ENCODE assay signal across 21 cellular contexts in the genomic region with DNA sequence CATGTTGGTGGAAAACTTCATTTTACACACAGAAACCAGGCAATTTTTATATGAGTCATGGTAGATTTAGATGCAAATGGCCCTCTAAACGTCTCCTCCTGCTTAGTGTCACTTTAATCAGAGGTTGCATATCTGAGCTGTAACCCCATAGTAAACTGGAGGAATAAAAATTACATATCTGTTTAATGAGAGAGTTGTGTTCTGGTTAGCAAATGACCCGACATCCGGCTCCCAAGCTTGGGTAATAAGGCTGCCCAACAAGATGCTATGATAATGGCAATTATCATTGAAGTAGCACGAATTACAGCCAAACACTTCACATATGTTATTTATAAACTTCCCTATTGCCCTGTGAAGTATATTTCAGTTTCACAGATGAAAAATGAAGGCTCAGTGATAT. TPM values are rescaled to one million over a fixed set of nuclear protein-coding genes. Genes with fewer than 3 reads are reported as not detected.
DNase-seq lines count a peak whose midpoint lies in the region; ATAC-seq and TF ChIP-seq lines count a peak whose summit lies in the region.
"Had no signal": no experiment of that assay in that cellular context is flagged by ENCODE, and none has a peak within 500 bp of the region (broad histone marks: within the 10 kb centered on the region; RNA-seq: fewer than 3 reads in every experiment).

No MANE protein-coding gene starts in this region.

- CTCF ChIA-PET in PC-9 (lab: Charles Lee) (no interaction called here), T-cell (lab: Charles Lee) (no interaction called here)
- CTCF ChIA-PET in activated CD8-positive, alpha-beta T cell treated with anti-CD3 and anti-CD28 coated beads, Interleukin-2, amount 10 ng/mL, durations not matched to agents 7 days and 5 days (lab: Charles Lee) = no interaction called here

- no peaks in the 10 kb centered on the region for H3K4me1 Mint-ChIP-seq in activated T-cell treated with anti-CD3 and anti-CD28 coated beads, Interleukin-2, amount 50 U/mL, for 4 hours (ENCODE audit: low read depth)
- no peaks in the 10 kb centered on the region for H3K4me1 Mint-ChIP-seq in T-cell
- no peaks in the 10 kb centered on the region for H3K4me1 Mint-ChIP-seq in activated CD8-positive, alpha-beta T cell treated with anti-CD3 and anti-CD28 coated beads, Interleukin-2, amount 10 ng/mL, durations not matched to agents 7 days and 5 days (ENCODE audit: low read depth)

- TF ChIP-seq CTCF in AG10803 (conservative IDR thresholded peaks at IDR 0.05; ENCODE audit: low read length) (no peak), PC-9 (conservative IDR thresholded peaks at IDR 0.05) (no peak), osteoblast (IDR thresholded peaks at IDR 0.05; ENCODE audit: extremely low read depth, low read depth, low read length) (no peak)

- DNase-seq in AG10803 (ENCODE audit: low read depth) = peak; percentile 26
- DNase-seq in PC-9 = no peak
- peak; percentile 17 for DNase-seq in adipocyte (ENCODE audit: low read depth)
- no peak for DNase-seq in osteoblast (ENCODE audit: insufficient read length, low spot score, missing footprints)
- DNase-seq in activated T-cell treated with anti-CD3 and anti-CD28 coated beads, Interleukin-2, amount 50 U/mL, for 4 hours = no peak
- DNase-seq in T-cell = no peak
- no peak for DNase-seq in activated CD8-positive, alpha-beta T cell treated with anti-CD3 and anti-CD28 coated beads, Interleukin-2, amount 10 ng/mL, durations not matched to agents 7 days and 5 days
- DNase-seq in T-helper 2 cell = no peak
- DNase-seq: CD4-positive, alpha-beta T cell; COR-L47; DND-41; GOT3; IMR-90; NCI-H1105; NCI-H2029 treated with DMSO at 0.1 percent for 48 hours; NCI-H226; NCI-H510A treated with DMSO at 0.1 percent for 48 hours; NCI-H748 treated with DMSO at 0.1 percent for 48 hours had no signal

- H3K4me3 Mint-ChIP-seq in activated T-cell treated with anti-CD3 and anti-CD28 coated beads, Interleukin-2, amount 50 U/mL, for 4 hours = no peak overlapping the region
- no peak overlapping the region for H3K4me3 Mint-ChIP-seq in T-cell
- no peak overlapping the region for H3K4me3 Mint-ChIP-seq in activated CD8-positive, alpha-beta T cell treated with anti-CD3 and anti-CD28 coated beads, Interleukin-2, amount 10 ng/mL, durations not matched to agents 7 days and 5 days
- H3K4me3 Mint-ChIP-seq: CD4-positive, alpha-beta T cell had no signal

- H3K27me3 ChIP-seq in PC-9 (ENCODE audit: insufficient read depth, low read depth) (no peaks in the 10 kb centered on the region), adipocyte (replicated peaks; ENCODE audit: control insufficient read depth, insufficient read depth, low read length) (no peaks in the 10 kb centered on the region), osteoblast (ENCODE audit: insufficient read depth, low read length) (no peaks in the 10 kb centered on the region)
- H3K27me3 ChIP-seq: BLaER1 had no signal

- H4K20me1 ChIP-seq in PC-9 (ENCODE audit: insufficient read depth) (no peaks in the 10 kb centered on the region), osteoblast (ENCODE audit: insufficient read depth, low read length) (no peaks in the 10 kb centered on the region)
- H4K20me1 ChIP-seq: BLaER1 had no signal

- no peak for ATAC-seq in activated T-cell treated with anti-CD3 and anti-CD28 coated beads, Interleukin-2, amount 50 U/mL, for 4 hours
- no peak for ATAC-seq in T-cell (replicated peaks in 1 of 4)
- ATAC-seq in activated CD8-positive, alpha-beta T cell treated with anti-CD3 and anti-CD28 coated beads, Interleukin-2, amount 10 ng/mL, durations not matched to agents 7 days and 5 days = no peak

- H3K79me2 ChIP-seq in PC-9 (ENCODE audit: low read depth) (no peaks in the 10 kb centered on the region), osteoblast (ENCODE audit: insufficient read depth, low read length) (no peaks in the 10 kb centered on the region)

- BruUV-seq in PC-9 (replicated peaks; lab: Mats Ljungman, UMichigan) = no TSS peak

- H3K9me3 Mint-ChIP-seq in activated T-cell treated with anti-CD3 and anti-CD28 coated beads, Interleukin-2, amount 50 U/mL, for 4 hours = peaks cover 7% of the 10 kb centered on the region
- H3K9me3 Mint-ChIP-seq in T-cell = peaks cover 4 to 10% (median 6%) of the 10 kb centered on the region in 3 donors
- no peaks in the 10 kb centered on the region for H3K9me3 Mint-ChIP-seq in activated CD8-positive, alpha-beta T cell treated with anti-CD3 and anti-CD28 coated beads, Interleukin-2, amount 10 ng/mL, durations not matched to agents 7 days and 5 days (ENCODE audit: insufficient read depth)

- H3K4me2 ChIP-seq in PC-9 (no peak overlapping the region), osteoblast (ENCODE audit: insufficient read depth, low read length) (no peak overlapping the region)
- H3K4me2 ChIP-seq: BLaER1, KMS-11 had no signal

- H3K27me3 Mint-ChIP-seq in activated T-cell treated with anti-CD3 and anti-CD28 coated beads, Interleukin-2, amount 50 U/mL, for 4 hours (ENCODE audit: low read depth) = no peaks in the 10 kb centered on the region
- H3K27me3 Mint-ChIP-seq in T-cell = no peaks in the 10 kb centered on the region
- H3K27me3 Mint-ChIP-seq in activated CD8-positive, alpha-beta T cell treated with anti-CD3 and anti-CD28 coated beads, Interleukin-2, amount 10 ng/mL, durations not matched to agents 7 days and 5 days (ENCODE audit: low read depth) = no peaks in the 10 kb centered on the region
- H3K27me3 Mint-ChIP-seq: CD4-positive, alpha-beta T cell had no signal

- peaks cover 16% of the 10 kb centered on the region; the same call in 1 of the 2 replicates for H3F3A ChIP-seq in PC-9 (ENCODE audit: insufficient read depth, low read depth)

- H3K4me1 ChIP-seq in PC-9 (replicated peaks; ENCODE audit: insufficient read depth) (peaks cover 24% of the 10 kb centered on the region), adipocyte (ENCODE audit: control insufficient read depth, insufficient read depth, low read length) (peaks cover 24% of the 10 kb centered on the region), osteoblast (ENCODE audit: insufficient read depth, low read length) (peaks cover 27% of the 10 kb centered on the region)
- H3K4me1 ChIP-seq: BLaER1 had no signal

- H3K9me2 ChIP-seq in PC-9 (ENCODE audit: insufficient read depth) = no peaks in the 10 kb centered on the region

- H3K36me3 ChIP-seq in PC-9 (ENCODE audit: low read depth) (no peaks in the 10 kb centered on the region), adipocyte (ENCODE audit: control insufficient read depth, insufficient read depth, low read length, severe bottlenecking) (no peaks in the 10 kb centered on the region), osteoblast (ENCODE audit: insufficient read depth, low read length) (no peaks in the 10 kb centered on the region)
- H3K36me3 ChIP-seq: BLaER1 had no signal

- POLR2A ChIA-PET in PC-9 (lab: Charles Lee; ENCODE audit: unreplicated experiment) = no interaction called here
- POLR2A ChIA-PET in T-cell (lab: Charles Lee) = no interaction called here
- POLR2A ChIA-PET in activated CD8-positive, alpha-beta T cell treated with anti-CD3 and anti-CD28 coated beads, Interleukin-2, amount 10 ng/mL, durations not matched to agents 7 days and 5 days (lab: Charles Lee) = no interaction called here

- intact Hi-C loops in PC-9 (cut with micrococcal nuclease; ENCODE audit: unreplicated experiment) = loop anchor here (1.0 to 10.0 kb wide), 3 partner anchors 34 to 1606 kb away; a partner anchor contains a TSS

- no peak overlapping the region for H3K4me3 ChIP-seq in AG10803 (ENCODE audit: low read length)
- no peak overlapping the region for H3K4me3 ChIP-seq in PC-9
- no peak overlapping the region for H3K4me3 ChIP-seq in adipocyte (ENCODE audit: low read length)
- H3K4me3 ChIP-seq in osteoblast (ENCODE audit: insufficient read depth, low read length) = no peak overlapping the region
- H3K4me3 ChIP-seq: BLaER1 had no signal

- H3K27ac Mint-ChIP-seq in T-cell = no peak overlapping the region
- H3K27ac Mint-ChIP-seq in activated CD8-positive, alpha-beta T cell treated with anti-CD3 and anti-CD28 coated beads, Interleukin-2, amount 10 ng/mL, durations not matched to agents 7 days and 5 days = no peak overlapping the region
- H3K27ac Mint-ChIP-seq: CD4-positive, alpha-beta T cell had no signal

- peak overlapping the region; percentile 71 for H3K9ac ChIP-seq in adipocyte (ENCODE audit: low read length)
- H3K9ac ChIP-seq: BLaER1, KMS-11 had no signal

- H3K36me3 Mint-ChIP-seq in activated T-cell treated with anti-CD3 and anti-CD28 coated beads, Interleukin-2, amount 50 U/mL, for 4 hours (ENCODE audit: insufficient read depth) = no peaks in the 10 kb centered on the region
- no peaks in the 10 kb centered on the region for H3K36me3 Mint-ChIP-seq in T-cell
- no peaks in the 10 kb centered on the region for H3K36me3 Mint-ChIP-seq in activated CD8-positive, alpha-beta T cell treated with anti-CD3 and anti-CD28 coated beads, Interleukin-2, amount 10 ng/mL, durations not matched to agents 7 days and 5 days (ENCODE audit: low read depth)

- H3K27ac ChIP-seq in PC-9 (0 out of 2 replicates have a peak overlapping the region, but pooled peaks have one; percentile 16), osteoblast (ENCODE audit: low read depth, low read length) (peak overlapping the region; percentile 94)
- H3K27ac ChIP-seq: BLaER1, KMS-11, RWPE1 had no signal

- H2AFZ ChIP-seq in PC-9 = no peak overlapping the region
- H2AFZ ChIP-seq in osteoblast (ENCODE audit: low read length) = peak overlapping the region; percentile 13

- H3K9me3 ChIP-seq in PC-9 (ENCODE audit: insufficient read depth, low read depth) (no peaks in the 10 kb centered on the region), adipocyte (ENCODE audit: control insufficient read depth, low read length) (no peaks in the 10 kb centered on the region), osteoblast (ENCODE audit: low read depth, low read length) (no peaks in the 10 kb centered on the region)
- H3K9me3 ChIP-seq: BLaER1 had no signal

RNA-seq across cellular contexts. Expression of a gene that starts 10.6 kb away (rescaled TPM):
- total RNA-seq in PC-9 (2021) (15.6 and 16.8 TPM in 2 replicates), osteoblast (345 and 361 TPM in 2 replicates), T-cell (1 to 10 TPM in 3 of 5 donors, under 1 TPM in 2; 0.35 to 5.7 (median 1.2) TPM)
- under 1 TPM; 0.34 to 0.87 (median 0.51) TPM for total RNA-seq in activated T-cell treated with anti-CD3 and anti-CD28 coated beads, Interleukin-2, amount 50 U/mL, for 4 hours
- total RNA-seq in activated CD8-positive, alpha-beta T cell treated with anti-CD3 and anti-CD28 coated beads, Interleukin-2, amount 10 ng/mL, durations not matched to agents 7 days and 5 days = 1 to 10 TPM in 1 of 2 experiments, under 1 TPM in 1; 0.60 to 1.6 TPM

Comparison
In these comparisons a context has a peak if more than half of its experiments do, and no peak if none do; other contexts are left out.
1. DNase-seq: peak in AG10803 (single experiment) and adipocyte (single experiment); none in PC-9 (0 of 2), osteoblast (single experiment), activated T-cell treated with anti-CD3 and anti-CD28 coated beads, Interleukin-2, amount 50 U/mL, for 4 hours (single experiment), T-cell (0 of 34), activated CD8-positive, alpha-beta T cell treated with anti-CD3 and anti-CD28 coated beads, Interleukin-2, amount 10 ng/mL, durations not matched to agents 7 days and 5 days (single experiment) and T-helper 2 cell (0 of 5).
2. RNA of a gene that starts 10.6 kb away (total RNA-seq): 345 to 361 TPM in osteoblast; 15.6 to 16.8 TPM in PC-9, 0.60 to 1.6 TPM in activated CD8-positive, alpha-beta T cell treated with anti-CD3 and anti-CD28 coated beads, Interleukin-2, amount 10 ng/mL, durations not matched to agents 7 days and 5 days, 0.35 to 5.7 TPM in T-cell and 0.34 to 0.87 TPM in activated T-cell treated with anti-CD3 and anti-CD28 coated beads, Interleukin-2, amount 50 U/mL, for 4 hours; every median in the first group is over 10 times any median in the second.